33 cellular contexts compared by ENCODE assay signal in genomic region chr3:175358935-175359334, GRCh38.
"Had no signal": no experiment of that assay in that cellular context is flagged by ENCODE, and none has a peak within 500 bp of the region (broad histone marks: within the 10 kb centered on the region; RNA-seq: fewer than 3 reads in every experiment).

No MANE protein-coding gene starts in this region.

- DNase-seq: activated B cell treated with CpG ODN at 0.5 μM for 24 hours; activated CD4-positive, alpha-beta memory T cell treated with anti-CD3 and anti-CD28 coated beads for 36 hours; activated CD4-positive, alpha-beta T cell treated with anti-CD3 and anti-CD28 coated beads for 4 hours; activated CD4-positive, alpha-beta T cell treated with anti-CD3 and anti-CD28 coated beads, Interleukin-2, amount 10 ng/mL, durations not matched to agents 24 days and 14 days; activated CD4-positive, alpha-beta T cell treated with anti-CD3 and anti-CD28 coated beads, Interleukin-2, amount 50 U/mL, for 1 hour; activated CD4-positive, alpha-beta T cell treated with anti-CD3 and anti-CD28 coated beads, Interleukin-2, amount 50 U/mL, for 4 hours; activated CD4-positive, CD25-positive, alpha-beta regulatory T cell treated with anti-CD3 and anti-CD28 coated beads, Interleukin-2, amount 50 U/mL, for 72 hours; activated CD8-positive, alpha-beta memory T cell treated with anti-CD3 and anti-CD28 coated beads, Interleukin-2, amount 50 U/mL, for 4 hours; activated CD8-positive, alpha-beta T cell treated with anti-CD3 and anti-CD28 coated beads for 36 hours; activated effector memory CD4-positive, alpha-beta T cell treated with anti-CD3 and anti-CD28 coated beads, Interleukin-2, amount 50 U/mL, for 16 hours; activated gamma-delta T cell treated with Interleukin-2 at 50 U/mL for 16 hours; activated naive CD4-positive, alpha-beta T cell; activated naive CD4-positive, alpha-beta T cell treated with anti-CD3 and anti-CD28 coated beads for 36 hours; activated naive CD4-positive, alpha-beta T cell treated with anti-CD3 and anti-CD28 coated beads, Interleukin-2, amount 50 U/mL, for 16 hours; activated naive CD8-positive, alpha-beta T cell treated with anti-CD3 and anti-CD28 coated beads for 36 hours; activated T-cell treated with anti-CD3 and anti-CD28 coated beads for 4 hours; activated T-cell treated with anti-CD3 and anti-CD28 coated beads, Interleukin-2, amount 50 U/mL, for 1 hour; activated T-cell treated with anti-CD3 and anti-CD28 coated beads, Interleukin-2, amount 50 U/mL, for 4 hours; activated T-cell treated with anti-CD3 and anti-CD28 coated beads, Interleukin-2, amount 50 U/mL, for 72 hours; adrenal gland; amniotic stem cell; aorta; body of pancreas; brain microvascular endothelial cell; central memory CD4-positive, alpha-beta T cell; T-helper 2 cell; T-helper 9 cell had no signal

- FAIRE-seq: astrocyte, colon had no signal

- H3K4me3 ChIP-seq: adrenal gland, body of pancreas, breast epithelium had no signal

- H3K27ac ChIP-seq: adrenal gland, body of pancreas, brain microvascular endothelial cell, breast epithelium, VCaP had no signal

- H3K9me3 ChIP-seq: adrenal gland, body of pancreas had no signal

- ATAC-seq: activated CD8-positive, alpha-beta T cell treated with anti-CD3 and anti-CD28 coated beads for 36 hours; activated naive CD4-positive, alpha-beta T cell treated with anti-CD3 and anti-CD28 coated beads, Interleukin-2, amount 50 U/mL, for 72 hours; activated T-cell treated with anti-CD3 and anti-CD28 coated beads, Interleukin-2, amount 50 U/mL, for 4 hours; activated T-cell treated with anti-CD3 and anti-CD28 coated beads, Interleukin-2, amount 50 U/mL, for 72 hours; activated T-helper 17 cell treated with anti-CD3 and anti-CD28 coated beads, Interleukin-2, amount 50 U/mL, for 72 hours; body of pancreas had no signal

- H3K27me3 ChIP-seq: adrenal gland, body of pancreas, brain microvascular endothelial cell, breast epithelium had no signal

- H3K36me3 ChIP-seq: adrenal gland, brain microvascular endothelial cell, breast epithelium had no signal

- H3K4me1 ChIP-seq: adrenal gland, body of pancreas, breast epithelium had no signal
